Comparison of ENCODE assay signal across 8 cellular contexts in genomic region chr15:31266712-31267111, GRCh38. TPM values are rescaled to one million over a fixed set of nuclear protein-coding genes. Genes with fewer than 3 reads are reported as not detected.
DNase-seq lines count a peak whose midpoint lies in the region; ATAC-seq and TF ChIP-seq lines count a peak whose summit lies in the region.

No MANE protein-coding gene starts in this region.

- DNase-seq in activated T-cell treated with anti-CD3 and anti-CD28 coated beads, Interleukin-2, amount 50 U/mL, for 4 hours: no peak
- DNase-seq in activated T-cell treated with anti-CD3 and anti-CD28 coated beads for 4 hours: no peak
- DNase-seq in coronary artery (ENCODE audit: low spot score): peak; percentile 65
- DNase-seq in thyroid gland: peak; percentile 40 to 55
- DNase-seq in SIG-M5 treated with dmso at 0.1 percent for 504 hours (lab: John Stamatoyannopoulos, UW; ENCODE audit: unreplicated experiment): no peak
- DNase-seq in NCI-H1694 treated with DMSO at 0.1 percent for 48 hours (lab: John Stamatoyannopoulos, UW): no peak
- DNase-seq in NAMALWA (ENCODE audit: low spot score): no peak

- no peaks in the 10 kb centered on the region for H3K27me3 ChIP-seq in thyroid gland

- H3K4me1 Mint-ChIP-seq in activated T-cell treated with anti-CD3 and anti-CD28 coated beads, Interleukin-2, amount 50 U/mL, for 4 hours (ENCODE audit: low read depth): peaks cover 76% of the 10 kb centered on the region

- intact Hi-C loops in thyroid gland (cut with DNase I): loop anchor here (5.0 kb wide), 1 partner anchor 49 kb away; no protein-coding TSS in a partner anchor

- H3K4me3 ChIP-seq in coronary artery (no peak overlapping the region), thyroid gland (replicated peaks in 1 of 3) (no peak overlapping the region)

- TF ChIP-seq POLR2A in thyroid gland (IDR thresholded peaks at IDR 0.05): no peak

- H3K27me3 Mint-ChIP-seq in activated T-cell treated with anti-CD3 and anti-CD28 coated beads, Interleukin-2, amount 50 U/mL, for 4 hours (ENCODE audit: low read depth): no peaks in the 10 kb centered on the region

- H3K4me1 ChIP-seq in thyroid gland: peaks cover 38 to 87% of the 10 kb centered on the region in 2 donors

- H3K36me3 Mint-ChIP-seq in activated T-cell treated with anti-CD3 and anti-CD28 coated beads, Interleukin-2, amount 50 U/mL, for 4 hours (ENCODE audit: insufficient read depth): no peaks in the 10 kb centered on the region

- no peak overlapping the region for H3K4me3 Mint-ChIP-seq in activated T-cell treated with anti-CD3 and anti-CD28 coated beads, Interleukin-2, amount 50 U/mL, for 4 hours

- H3K9me3 ChIP-seq in thyroid gland: no peaks in the 10 kb centered on the region

- H3K27ac ChIP-seq in coronary artery (peak overlapping the region in 1 of 2 donors; percentile 32), thyroid gland (peak overlapping the region in 1 of 3 donors; percentile 83)

- no peaks in the 10 kb centered on the region for H3K9me3 Mint-ChIP-seq in activated T-cell treated with anti-CD3 and anti-CD28 coated beads, Interleukin-2, amount 50 U/mL, for 4 hours

- TF ChIP-seq CTCF in coronary artery (IDR thresholded peaks at IDR 0.05) (no peak), thyroid gland (IDR thresholded peaks at IDR 0.05) (no peak)

- 57 to 67% methylated on average over 12 to 13 of the region's 13 CpGs for WGBS in thyroid gland, 2 donors

- peak; percentile 16 to 27 for ATAC-seq in activated T-cell treated with anti-CD3 and anti-CD28 coated beads, Interleukin-2, amount 50 U/mL, for 4 hours
- ATAC-seq in HG03175 (IDR thresholded peaks at IDR 0.05; ENCODE audit: unreplicated experiment): peak; percentile 14

- H3K36me3 ChIP-seq in thyroid gland: no peaks in the 10 kb centered on the region

RNA-seq across cellular contexts. Expression of gene KLF13, which starts 59.9 kb away (rescaled TPM):
- 10 to 100 TPM; 75.0 to 82.8 (median 81.8) TPM for total RNA-seq in activated T-cell treated with anti-CD3 and anti-CD28 coated beads, Interleukin-2, amount 50 U/mL, for 4 hours
- total RNA-seq in thyroid gland: 100 to 1,000 TPM in 2 of 4 donors, 10 to 100 TPM in 2; 84.0 to 117 (median 97.6) TPM

Comparison
In these comparisons a context has a peak if more than half of its experiments do, and no peak if none do; other contexts are left out.
1. DNase-seq: peak in coronary artery (single experiment) and thyroid gland (2 of 2); none in activated T-cell treated with anti-CD3 and anti-CD28 coated beads, Interleukin-2, amount 50 U/mL, for 4 hours (single experiment), activated T-cell treated with anti-CD3 and anti-CD28 coated beads for 4 hours (single experiment), SIG-M5 treated with dmso at 0.1 percent for 504 hours (single experiment), NCI-H1694 treated with DMSO at 0.1 percent for 48 hours (single experiment) and NAMALWA (single experiment).